In genomic region chr12:92602476-92602875, GRCh38 we compare ENCODE assay signal across 14 cellular contexts.
DNase-seq lines count a peak whose midpoint lies in the region; ATAC-seq and TF ChIP-seq lines count a peak whose summit lies in the region.
"Had no signal": no experiment of that assay in that cellular context is flagged by ENCODE, and none has a peak within 500 bp of the region (broad histone marks: within the 10 kb centered on the region; RNA-seq: fewer than 3 reads in every experiment).

No MANE protein-coding gene starts in this region.

- DNase-seq in AG04449 (ENCODE audit: low read depth, low spot score) (peak; percentile 82), H4 (ENCODE audit: low spot score) (peak; percentile 57), adipocyte (ENCODE audit: low read depth) (peak; percentile 90), foreskin melanocyte (peak; percentile 99), UCSD-AML1 (lab: John Stamatoyannopoulos, UW; ENCODE audit: unreplicated experiment) (no peak)
- DNase-seq in effector memory CD4-positive, alpha-beta T cell: no peak
- DNase-seq in effector CD8-positive, alpha-beta T cell (lab: John Stamatoyannopoulos, UW): no peak
- DNase-seq: activated CD8-positive, alpha-beta T cell treated with anti-CD3 and anti-CD28 coated beads, Interleukin-2, amount 10 ng/mL, durations not matched to agents 7 days and 5 days; caudate nucleus; NCI-H2171; SHP77; stomach had no signal

- H3K36me3 ChIP-seq in adipocyte (ENCODE audit: control insufficient read depth, insufficient read depth, low read length, severe bottlenecking): no peaks in the 10 kb centered on the region
- no peaks in the 10 kb centered on the region for H3K36me3 ChIP-seq in effector memory CD4-positive, alpha-beta T cell (ENCODE audit: control insufficient read depth, insufficient read depth, low read length)
- H3K36me3 ChIP-seq: stomach had no signal

- H3K27ac ChIP-seq in effector memory CD4-positive, alpha-beta T cell (ENCODE audit: insufficient read depth, low read length, poor library complexity, severe bottlenecking): no peak overlapping the region
- H3K27ac ChIP-seq: stomach had no signal

- H3K27me3 ChIP-seq in adipocyte (replicated peaks; ENCODE audit: control insufficient read depth, insufficient read depth, low read length): no peaks in the 10 kb centered on the region
- H3K27me3 ChIP-seq in effector memory CD4-positive, alpha-beta T cell (replicated peaks; ENCODE audit: control insufficient read depth, insufficient read depth, low read length, poor library complexity, severe bottlenecking): no peaks in the 10 kb centered on the region
- H3K27me3 ChIP-seq: stomach had no signal

- TF ChIP-seq CTCF in AG04449 (IDR thresholded peaks at IDR 0.05; ENCODE audit: insufficient read depth, low read length, missing control alignments): no peak

- ATAC-seq in GM21723 (IDR thresholded peaks at IDR 0.05; ENCODE audit: unreplicated experiment): no peak
- ATAC-seq: activated CD8-positive, alpha-beta T cell treated with anti-CD3 and anti-CD28 coated beads, Interleukin-2, amount 10 ng/mL, durations not matched to agents 7 days and 5 days; K562 had no signal

- CTCF ChIA-PET in AG04449 (lab: Yijun Ruan, JAX): interaction anchor here (0.8 kb wide), 1 partner anchor 1221 kb away, joined by 3 read pairs; no protein-coding TSS in a partner anchor

- peaks cover 57% of the 10 kb centered on the region for H3K4me1 ChIP-seq in adipocyte (ENCODE audit: control insufficient read depth, insufficient read depth, low read length)
- no peaks in the 10 kb centered on the region for H3K4me1 ChIP-seq in effector memory CD4-positive, alpha-beta T cell (ENCODE audit: control insufficient read depth, insufficient read depth, low read length, poor library complexity, severe bottlenecking)

- no peak overlapping the region for H3K9ac ChIP-seq in adipocyte (ENCODE audit: low read length)

- H3K9me3 ChIP-seq in adipocyte (ENCODE audit: control insufficient read depth, low read length): no peaks in the 10 kb centered on the region
- no peaks in the 10 kb centered on the region for H3K9me3 ChIP-seq in effector memory CD4-positive, alpha-beta T cell (ENCODE audit: control insufficient read depth, low read length)

- H3K4me3 ChIP-seq in AG04449 (ENCODE audit: low read depth, low read length): no peak overlapping the region
- H3K4me3 ChIP-seq in adipocyte (ENCODE audit: low read length): peak overlapping the region; percentile 4
- no peak overlapping the region for H3K4me3 ChIP-seq in effector memory CD4-positive, alpha-beta T cell (ENCODE audit: insufficient read depth, low read depth, low read length, poor library complexity, severe bottlenecking)
- H3K4me3 ChIP-seq: K562, stomach had no signal

- POLR2A ChIA-PET in AG04449 (lab: Yijun Ruan, JAX): no interaction called here

Comparison
In these comparisons a context has a peak if more than half of its experiments do, and no peak if none do; other contexts are left out.
1. DNase-seq: peak in AG04449 (single experiment), H4 (single experiment), adipocyte (single experiment) and foreskin melanocyte (single experiment); none in effector memory CD4-positive, alpha-beta T cell (0 of 3), UCSD-AML1 (single experiment) and effector CD8-positive, alpha-beta T cell (single experiment).